Comparison of ENCODE assay signal across 26 cellular contexts in genomic region chr17:19372439-19372838, GRCh38. TPM values are rescaled to one million over a fixed set of nuclear protein-coding genes. Genes with fewer than 3 reads are reported as not detected.
DNase-seq lines count a peak whose midpoint lies in the region; ATAC-seq and TF ChIP-seq lines count a peak whose summit lies in the region.
"Had no signal": no experiment of that assay in that cellular context is flagged by ENCODE, and none has a peak within 500 bp of the region (broad histone marks: within the 10 kb centered on the region; RNA-seq: fewer than 3 reads in every experiment).

No MANE protein-coding gene starts in this region.

- H4K20me1 ChIP-seq in BLaER1 = peaks cover 48% of the 10 kb centered on the region

- no peak for TF ChIP-seq CTCF in CD4-positive, alpha-beta T cell (IDR thresholded peaks at IDR 0.05)
- no peak for TF ChIP-seq CTCF in chondrocyte (IDR thresholded peaks at IDR 0.05)

- no peak for DNase-seq in CD4-positive, alpha-beta T cell
- peak; percentile 69 for DNase-seq in chondrocyte (ENCODE audit: low spot score)
- no peak for DNase-seq in natural killer cell treated with Interleukin-12 subunit alpha and Interleukin-12 subunit beta and Interleukin-15 and Interleukin-18, amount 100 ng/mL, for 72 hours (ENCODE audit: low spot score)
- no peak for DNase-seq in NOMO-1 treated with dmso at 0.1 percent for 144 hours (lab: John Stamatoyannopoulos, UW; ENCODE audit: unreplicated experiment)
- DNase-seq in NCI-H2081 treated with DMSO at 0.1 percent for 48 hours (lab: John Stamatoyannopoulos, UW) = no peak
- no peak for DNase-seq in hypothalamus (lab: John Stamatoyannopoulos, UW)
- DNase-seq: activated CD4-positive, CD25-positive, alpha-beta regulatory T cell treated with anti-CD3 and anti-CD28 coated beads, Interleukin-2, amount 50 U/mL, for 72 hours; activated naive CD8-positive, alpha-beta T cell treated with anti-CD3 and anti-CD28 coated beads, Interleukin-2, amount 50 U/mL, for 24 hours; activated T-cell treated with anti-CD3 and anti-CD28 coated beads for 4 hours; central memory CD4-positive, alpha-beta T cell; gastrocnemius medialis; mucosa of descending colon; NCI-H146; NCI-H2107; nephron progenitor cell; SIG-M5; stimulated activated naive CD4-positive, alpha-beta T cell had no signal

- H3K9ac ChIP-seq in BLaER1 = no peak overlapping the region

- H3K27me3 Mint-ChIP-seq in CD4-positive, alpha-beta T cell = no peaks in the 10 kb centered on the region
- H3K27me3 Mint-ChIP-seq in chondrocyte (ENCODE audit: low read depth) = no peaks in the 10 kb centered on the region
- H3K27me3 Mint-ChIP-seq in natural killer cell treated with Interleukin-12 subunit alpha and Interleukin-12 subunit beta and Interleukin-15 and Interleukin-18, amount 100 ng/mL, for 72 hours = no peaks in the 10 kb centered on the region
- H3K27me3 Mint-ChIP-seq: activated naive CD8-positive, alpha-beta T cell treated with anti-CD3 and anti-CD28 coated beads, Interleukin-2, amount 50 U/mL, for 24 hours; IgD-negative memory B cell; type B pancreatic cell had no signal

- H3K9me3 Mint-ChIP-seq in CD4-positive, alpha-beta T cell = no peaks in the 10 kb centered on the region
- H3K9me3 Mint-ChIP-seq in chondrocyte (ENCODE audit: low read depth) = no peaks in the 10 kb centered on the region
- peaks cover 3% of the 10 kb centered on the region for H3K9me3 Mint-ChIP-seq in natural killer cell treated with Interleukin-12 subunit alpha and Interleukin-12 subunit beta and Interleukin-15 and Interleukin-18, amount 100 ng/mL, for 72 hours
- H3K9me3 Mint-ChIP-seq: activated naive CD8-positive, alpha-beta T cell treated with anti-CD3 and anti-CD28 coated beads, Interleukin-2, amount 50 U/mL, for 24 hours; IgD-negative memory B cell; nephron progenitor cell; type B pancreatic cell had no signal

- no peaks in the 10 kb centered on the region for H3K36me3 ChIP-seq in BLaER1
- H3K36me3 ChIP-seq: gastrocnemius medialis, pancreas had no signal

- H3K27ac ChIP-seq in BLaER1 = no peak overlapping the region
- no peak overlapping the region for H3K27ac ChIP-seq in CD4-positive, alpha-beta T cell (ENCODE audit: low read depth, low read length)
- H3K27ac ChIP-seq: gastrocnemius medialis, pancreas had no signal

- H3K36me3 Mint-ChIP-seq in CD4-positive, alpha-beta T cell (ENCODE audit: low read depth) = peaks cover 2% of the 10 kb centered on the region
- H3K36me3 Mint-ChIP-seq in chondrocyte (ENCODE audit: low read depth) = no peaks in the 10 kb centered on the region
- H3K36me3 Mint-ChIP-seq in natural killer cell treated with Interleukin-12 subunit alpha and Interleukin-12 subunit beta and Interleukin-15 and Interleukin-18, amount 100 ng/mL, for 72 hours = no peaks in the 10 kb centered on the region
- H3K36me3 Mint-ChIP-seq: IgD-negative memory B cell, type B pancreatic cell had no signal

- H3K4me2 ChIP-seq in BLaER1 = peak overlapping the region; percentile 85

- POLR2A ChIA-PET in CD4-positive, alpha-beta T cell (lab: Charles Lee) = no interaction called here

- H3K4me1 Mint-ChIP-seq in CD4-positive, alpha-beta T cell (ENCODE audit: low read depth) = peaks cover 43% of the 10 kb centered on the region
- H3K4me1 Mint-ChIP-seq in chondrocyte (ENCODE audit: low read depth) = peaks cover 54% of the 10 kb centered on the region
- H3K4me1 Mint-ChIP-seq in natural killer cell treated with Interleukin-12 subunit alpha and Interleukin-12 subunit beta and Interleukin-15 and Interleukin-18, amount 100 ng/mL, for 72 hours (ENCODE audit: low read depth in 2 of 2) = peaks cover 55 to 60% of the 10 kb centered on the region in 2 donors

- peaks cover 46% of the 10 kb centered on the region for H3K4me1 ChIP-seq in BLaER1

- peak overlapping the region; percentile 15 for H3K4me3 Mint-ChIP-seq in CD4-positive, alpha-beta T cell
- H3K4me3 Mint-ChIP-seq in chondrocyte (ENCODE audit: unreplicated experiment) = no peak overlapping the region
- H3K4me3 Mint-ChIP-seq in natural killer cell treated with Interleukin-12 subunit alpha and Interleukin-12 subunit beta and Interleukin-15 and Interleukin-18, amount 100 ng/mL, for 72 hours = peak overlapping the region; percentile 54
- H3K4me3 Mint-ChIP-seq: activated CD8-positive, alpha-beta T cell treated with anti-CD3 and anti-CD28 coated beads, Interleukin-2, amount 10 ng/mL, durations not matched to agents 7 days and 5 days; activated naive CD8-positive, alpha-beta T cell treated with anti-CD3 and anti-CD28 coated beads, Interleukin-2, amount 50 U/mL, for 24 hours; nephron progenitor cell; type B pancreatic cell had no signal

- H3K27ac Mint-ChIP-seq in CD4-positive, alpha-beta T cell = no peak overlapping the region
- H3K27ac Mint-ChIP-seq in chondrocyte (ENCODE audit: unreplicated experiment) = peak overlapping the region; percentile 74
- no peak overlapping the region for H3K27ac Mint-ChIP-seq in natural killer cell treated with Interleukin-12 subunit alpha and Interleukin-12 subunit beta and Interleukin-15 and Interleukin-18, amount 100 ng/mL, for 72 hours
- H3K27ac Mint-ChIP-seq: activated naive CD8-positive, alpha-beta T cell treated with anti-CD3 and anti-CD28 coated beads, Interleukin-2, amount 50 U/mL, for 24 hours; nephron progenitor cell; type B pancreatic cell had no signal

- H3K27me3 ChIP-seq in BLaER1 = no peaks in the 10 kb centered on the region
- H3K27me3 ChIP-seq in CD4-positive, alpha-beta T cell (ENCODE audit: control insufficient read depth, insufficient read depth, low read length) = no peaks in the 10 kb centered on the region
- H3K27me3 ChIP-seq: gastrocnemius medialis, pancreas had no signal

- intact Hi-C loops in CD4-positive, alpha-beta T cell (cut with DNase I, micrococcal nuclease) = no loop called here

- no peak overlapping the region for H3K4me3 ChIP-seq in BLaER1
- H3K4me3 ChIP-seq: gastrocnemius medialis, lung, mucosa of descending colon, pancreas, skin epidermis had no signal

- CTCF ChIA-PET in CD4-positive, alpha-beta T cell (lab: Charles Lee) = interaction anchor here (1.9 kb wide), 1 partner anchor 9 kb away, joined by 5 read pairs; the partner anchor contains the start of gene B9D1

- no peaks in the 10 kb centered on the region for H3K9me3 ChIP-seq in BLaER1
- no peaks in the 10 kb centered on the region for H3K9me3 ChIP-seq in CD4-positive, alpha-beta T cell (ENCODE audit: control insufficient read depth, low read length)
- H3K9me3 ChIP-seq: gastrocnemius medialis, mucosa of descending colon, pancreas had no signal

- no peak for ATAC-seq in CD4-positive, alpha-beta T cell (ENCODE audit: poor library complexity)
- no peak for ATAC-seq in natural killer cell treated with Interleukin-12 subunit alpha and Interleukin-12 subunit beta and Interleukin-15 and Interleukin-18, amount 100 ng/mL, for 72 hours
- ATAC-seq: activated CD8-positive, alpha-beta T cell treated with anti-CD3 and anti-CD28 coated beads, Interleukin-2, amount 10 ng/mL, durations not matched to agents 7 days and 5 days; activated naive CD8-positive, alpha-beta T cell treated with anti-CD3 and anti-CD28 coated beads, Interleukin-2, amount 50 U/mL, for 24 hours; gastrocnemius medialis; mucosa of descending colon; pancreas had no signal

RNA-seq across cellular contexts. Expression of gene MAPK7, which starts 5.9 kb away (rescaled TPM):
- 10 to 100 TPM; 15.2 to 17.3 TPM for total RNA-seq in CD4-positive, alpha-beta T cell
- 50.0 to 53.6 TPM (median 52.3 TPM) in 3 replicates for total RNA-seq in chondrocyte
- total RNA-seq in natural killer cell treated with Interleukin-12 subunit alpha and Interleukin-12 subunit beta and Interleukin-15 and Interleukin-18, amount 100 ng/mL, for 72 hours = 10 to 100 TPM; 28.7 to 29.8 TPM

RNA-seq across cellular contexts. Expression of gene B9D1, which starts 9.9 kb away (rescaled TPM):
- under 1 TPM; 0.66 to 0.73 TPM for total RNA-seq in CD4-positive, alpha-beta T cell
- total RNA-seq in chondrocyte = 9.4 to 22.0 TPM (median 9.9 TPM) in 3 replicates
- total RNA-seq in natural killer cell treated with Interleukin-12 subunit alpha and Interleukin-12 subunit beta and Interleukin-15 and Interleukin-18, amount 100 ng/mL, for 72 hours = 1 to 10 TPM; 2.2 to 4.9 TPM

RNA-seq across cellular contexts. Expression of gene MFAP4, which starts 14.6 kb away (rescaled TPM):
- total RNA-seq in CD4-positive, alpha-beta T cell = not detected
- 307 to 312 TPM (median 310 TPM) in 3 replicates for total RNA-seq in chondrocyte
- total RNA-seq in natural killer cell treated with Interleukin-12 subunit alpha and Interleukin-12 subunit beta and Interleukin-15 and Interleukin-18, amount 100 ng/mL, for 72 hours = not detected
- total RNA-seq: activated CD8-positive, alpha-beta T cell treated with anti-CD3 and anti-CD28 coated beads, Interleukin-2, amount 10 ng/mL, durations not matched to agents 7 days and 5 days; dermis microvascular lymphatic vessel endothelial cell had no signal

RNA-seq across cellular contexts. Expression of gene RNF112, which starts 38.6 kb away (rescaled TPM):
- total RNA-seq in CD4-positive, alpha-beta T cell = 1 to 10 TPM; 1.4 to 1.5 TPM
- 0.67 to 1.5 TPM (median 1.5 TPM) in 3 replicates for total RNA-seq in chondrocyte
- total RNA-seq in natural killer cell treated with Interleukin-12 subunit alpha and Interleukin-12 subunit beta and Interleukin-15 and Interleukin-18, amount 100 ng/mL, for 72 hours = 1 to 10 TPM in 1 of 2 donors, under 1 TPM in 1; 0.14 to 1.1 TPM
- total RNA-seq: renal cortical epithelial cell had no signal

Comparison
In these comparisons a context has a peak if more than half of its experiments do, and no peak if none do; other contexts are left out.
1. RNA of gene MFAP4, which starts 14.6 kb away (total RNA-seq): 307 to 312 TPM in chondrocyte; not detected in CD4-positive, alpha-beta T cell and not detected in natural killer cell treated with Interleukin-12 subunit alpha and Interleukin-12 subunit beta and Interleukin-15 and Interleukin-18, amount 100 ng/mL, for 72 hours; every median in the first group is over 100 times any median in the second.